Comparison of ENCODE assay signal across 8 cellular contexts in the genomic region with DNA sequence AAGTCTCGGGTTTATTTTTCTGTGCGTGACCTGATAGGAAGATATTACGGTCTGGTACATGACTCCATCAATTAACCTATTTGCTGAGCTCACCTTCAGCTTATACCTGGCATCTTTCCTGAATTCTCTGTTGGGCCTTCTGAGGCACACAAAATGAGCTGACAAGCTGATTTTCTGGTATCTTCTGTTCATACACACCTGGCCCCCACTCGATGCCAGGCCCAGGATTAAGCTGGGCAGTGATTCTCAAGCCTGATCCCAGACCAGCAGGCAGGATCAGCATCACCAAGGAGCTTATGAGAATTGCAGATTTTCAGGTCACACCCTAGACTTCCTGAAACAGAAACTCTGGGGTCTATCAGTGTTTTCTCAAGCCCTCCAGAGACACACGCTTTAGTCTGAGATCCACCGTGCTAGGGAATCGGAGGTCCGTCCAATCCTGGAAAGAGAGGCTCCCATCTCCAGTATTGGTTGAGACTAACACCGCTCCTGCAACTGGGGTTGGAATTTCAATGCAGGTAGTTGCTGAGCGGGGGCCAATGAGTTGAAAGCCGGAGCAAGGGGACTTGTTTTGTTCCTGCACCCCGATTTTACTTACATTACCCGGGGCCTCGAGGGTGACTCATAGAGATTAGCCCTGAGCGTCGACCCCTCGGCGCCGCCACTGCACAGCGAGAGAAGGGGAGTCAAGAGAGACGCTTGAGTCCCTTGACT. TPM values are rescaled to one million over a fixed set of nuclear protein-coding genes. Genes with fewer than 3 reads are reported as not detected.
DNase-seq lines count a peak whose midpoint lies in the region; ATAC-seq and TF ChIP-seq lines count a peak whose summit lies in the region.

No MANE protein-coding gene starts in this region.

- H3K9ac ChIP-seq in HUES64 (ENCODE audit: low read depth, low read length): peak overlapping the region; percentile 72

- no peak for DNase-seq in chondrocyte (ENCODE audit: low spot score)
- no peak for DNase-seq in OCI-M2 (lab: John Stamatoyannopoulos, UW; ENCODE audit: unreplicated experiment)
- DNase-seq in COLO829 (ENCODE audit: low spot score): no peak
- DNase-seq in epidermal melanocyte (ENCODE audit: insufficient read length, low spot score): no peak

- H3K27me3 Mint-ChIP-seq in chondrocyte (ENCODE audit: low read depth): no peaks in the 10 kb centered on the region

- no peaks in the 10 kb centered on the region for H3K9me3 Mint-ChIP-seq in chondrocyte (ENCODE audit: low read depth)

- 45% methylated on average over 21 of the region's 21 CpGs for WGBS in HUES64

- H3K27me3 ChIP-seq in HUES64 (ENCODE audit: insufficient read depth, low read length): no peaks in the 10 kb centered on the region
- no peaks in the 10 kb centered on the region for H3K27me3 ChIP-seq in mononuclear cell (ENCODE audit: insufficient read depth, low read length)

- peaks cover 18% of the 10 kb centered on the region for H3K36me3 Mint-ChIP-seq in chondrocyte (ENCODE audit: low read depth)

- peak overlapping the region; percentile 100 for H3K27ac Mint-ChIP-seq in chondrocyte (ENCODE audit: unreplicated experiment)

- no peak for TF ChIP-seq CTCF in chondrocyte (IDR thresholded peaks at IDR 0.05)

- H3K4me1 Mint-ChIP-seq in chondrocyte (ENCODE audit: low read depth): peaks cover 25% of the 10 kb centered on the region

- peaks cover 33% of the 10 kb centered on the region for H3K36me3 ChIP-seq in HUES64 (ENCODE audit: insufficient read depth, low read length)

- H3K4me1 ChIP-seq in HUES64 (ENCODE audit: insufficient read depth, low read length) (peaks cover 10% of the 10 kb centered on the region), mononuclear cell (ENCODE audit: insufficient read depth, low read length) (peaks cover 25% of the 10 kb centered on the region)

- H3K4me3 ChIP-seq in HUES64 (ENCODE audit: low read length): peak overlapping the region; percentile 83
- peak overlapping the region; percentile 92 for H3K4me3 ChIP-seq in mononuclear cell (ENCODE audit: low read length)

- peak overlapping the region; percentile 100 for H3K4me3 Mint-ChIP-seq in chondrocyte (ENCODE audit: unreplicated experiment)

- ATAC-seq in GM18502 (IDR thresholded peaks at IDR 0.05; ENCODE audit: poor library complexity, unreplicated experiment) (peak; percentile 2), HG02798 (IDR thresholded peaks at IDR 0.05; ENCODE audit: poor library complexity, unreplicated experiment) (no peak)

- H3K27ac ChIP-seq in HUES64 (ENCODE audit: low read depth, low read length): peak overlapping the region; percentile 79

- no peaks in the 10 kb centered on the region for H3K9me3 ChIP-seq in HUES64 (ENCODE audit: insufficient read depth, low read depth, low read length)
- no peaks in the 10 kb centered on the region for H3K9me3 ChIP-seq in mononuclear cell (ENCODE audit: low read depth, low read length)

RNA-seq across cellular contexts. Expression of a gene that starts 0.6 kb away (rescaled TPM):
- 111 TPM for polyA plus RNA-seq in HUES64 (2013, experiment 1 of 2)
- 120 TPM for polyA plus RNA-seq in HUES64 (2013, experiment 2 of 2)
- 36.5 to 58.8 TPM (median 58.1 TPM) in 3 replicates for total RNA-seq in chondrocyte
- 60.4 TPM for total RNA-seq in mononuclear cell
